In the genomic region with DNA sequence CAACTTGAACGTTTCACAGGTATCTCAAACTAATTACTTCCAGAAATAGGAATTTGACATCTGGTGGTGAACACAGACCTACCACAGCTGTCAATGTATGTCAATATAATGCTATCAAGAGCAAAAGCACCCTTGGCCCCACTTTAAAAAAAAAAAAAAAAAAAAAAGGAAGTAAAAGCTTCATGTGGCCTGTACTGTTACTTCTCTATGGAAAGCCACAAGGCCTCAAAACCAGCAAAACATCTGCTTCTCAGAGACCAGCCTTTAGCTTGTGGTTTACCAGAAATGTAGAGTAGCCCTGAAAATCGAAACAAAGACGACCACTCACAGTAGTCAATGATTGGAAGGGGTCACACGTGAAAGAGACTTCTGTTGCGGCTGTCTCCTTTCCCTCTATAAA, we compare ENCODE assay signal across 8 cellular contexts.
A peak's percentile ranks its signal among the peaks of the same experiment; 100 is the strongest.
DNase-seq lines count a peak whose midpoint lies in the region; ATAC-seq and TF ChIP-seq lines count a peak whose summit lies in the region.

No MANE protein-coding gene starts in this region.

- no peak overlapping the region for H2AFZ ChIP-seq in OCI-LY7 (ENCODE audit: low read length)

- intact Hi-C loops in OCI-LY7 (cut with micrococcal nuclease; ENCODE audit: unreplicated experiment) (loop anchor here (2.0 kb wide), 3 partner anchors 45 to 97 kb away; no protein-coding TSS in a partner anchor), A673 (cut with micrococcal nuclease; ENCODE audit: unreplicated experiment) (no loop called here)

- peak overlapping the region; percentile 24 for H3K4me3 Mint-ChIP-seq in glutamatergic neuron (ENCODE audit: unreplicated experiment)

- peak overlapping the region; percentile 82 for H3K27ac Mint-ChIP-seq in glutamatergic neuron (ENCODE audit: unreplicated experiment)

- peaks cover 68% of the 10 kb centered on the region for H3K79me2 ChIP-seq in OCI-LY7 (ENCODE audit: insufficient read depth, low read depth, low read length)

- H3K9me2 ChIP-seq in OCI-LY7 (ENCODE audit: insufficient read depth, low read length): no peaks in the 10 kb centered on the region

- H3K4me2 ChIP-seq in OCI-LY7 (ENCODE audit: low read length): peak overlapping the region; percentile 98

- DNase-seq in OCI-LY7 (ENCODE audit: low spot score): peak; percentile 97
- no peak for DNase-seq in glutamatergic neuron
- no peak for DNase-seq in effector CD8-positive, alpha-beta T cell (lab: John Stamatoyannopoulos, UW)
- no peak for DNase-seq in A673 (ENCODE audit: low spot score)
- no peak for DNase-seq in NCI-H510A (lab: John Stamatoyannopoulos, UW)
- no peak for DNase-seq in SW480 (ENCODE audit: low spot score)

- no peaks in the 10 kb centered on the region for H4K20me1 ChIP-seq in OCI-LY7 (ENCODE audit: insufficient read depth, low read length)

- ATAC-seq in GM18868 (IDR thresholded peaks at IDR 0.05; ENCODE audit: unreplicated experiment): peak; percentile 54
- peak; percentile 74 for ATAC-seq in HG02798 (IDR thresholded peaks at IDR 0.05; ENCODE audit: poor library complexity, unreplicated experiment)

- POLR2A ChIA-PET in OCI-LY7 (lab: Charles Lee) (interaction anchor here (0.6 to 3.9 kb wide), 13 partner anchors 10 to 1387 kb away, joined by 3 to 14 read pairs (median 4); no protein-coding TSS in a partner anchor), A673 (lab: Charles Lee; ENCODE audit: low non-redundant PET) (interaction anchor here (0.6 kb wide), 1 partner anchor 25 kb away, joined by 7 read pairs; no protein-coding TSS in a partner anchor)

- H3K27me3 Mint-ChIP-seq in glutamatergic neuron (ENCODE audit: unreplicated experiment): peaks cover 10% of the 10 kb centered on the region

- peak overlapping the region; percentile 60 for H3K4me3 ChIP-seq in OCI-LY7 (ENCODE audit: low read depth, low read length, poor library complexity, severe bottlenecking)
- no peak overlapping the region for H3K4me3 ChIP-seq in A673 (ENCODE audit: low read depth, low read length, poor library complexity, severe bottlenecking)

- H3K4me1 ChIP-seq in OCI-LY7 (ENCODE audit: insufficient read depth, low read length, poor library complexity, severe bottlenecking): peaks cover 83% of the 10 kb centered on the region
- H3K4me1 ChIP-seq in A673 (ENCODE audit: insufficient read depth, low read length, poor library complexity, severe bottlenecking): peaks cover 28% of the 10 kb centered on the region

- H3K9me3 Mint-ChIP-seq in glutamatergic neuron (ENCODE audit: unreplicated experiment): peaks cover 22% of the 10 kb centered on the region

- BruUV-seq in OCI-LY7 (replicated peaks; lab: Mats Ljungman, UMichigan): no TSS peak
- BruUV-seq in A673 (replicated peaks; lab: Mats Ljungman, UMichigan): no TSS peak

- H3K4me1 Mint-ChIP-seq in glutamatergic neuron (ENCODE audit: low read depth, unreplicated experiment): peaks cover 51% of the 10 kb centered on the region

- no peaks in the 10 kb centered on the region for H3K36me3 Mint-ChIP-seq in glutamatergic neuron (ENCODE audit: unreplicated experiment)

- H3K9me3 ChIP-seq in OCI-LY7 (ENCODE audit: low read length) (no peaks in the 10 kb centered on the region), A673 (ENCODE audit: low read depth, low read length, poor library complexity, severe bottlenecking) (no peaks in the 10 kb centered on the region)

- H3K27ac ChIP-seq in OCI-LY7 (ENCODE audit: low read depth, low read length, poor library complexity, severe bottlenecking) (peak overlapping the region; percentile 99), A673 (ENCODE audit: low read depth, low read length, poor library complexity, severe bottlenecking) (no peak overlapping the region)

- H3K27me3 ChIP-seq in A673 (replicated peaks; ENCODE audit: insufficient read depth, low read depth, low read length, poor library complexity): no peaks in the 10 kb centered on the region

- H3K36me3 ChIP-seq in OCI-LY7 (ENCODE audit: insufficient read depth, low read length) (peaks cover 9% of the 10 kb centered on the region), A673 (ENCODE audit: insufficient read depth, low read length, poor library complexity, severe bottlenecking) (no peaks in the 10 kb centered on the region)

- TF ChIP-seq CTCF in OCI-LY7 (conservative IDR thresholded peaks at IDR 0.05; ENCODE audit: low read length) (no peak), glutamatergic neuron (IDR thresholded peaks at IDR 0.05; ENCODE audit: partially characterized antibody, unreplicated experiment) (no peak), A673 (conservative IDR thresholded peaks at IDR 0.05; ENCODE audit: low read depth, low read length) (no peak)

- CTCF ChIA-PET in OCI-LY7 (lab: Charles Lee; ENCODE audit: unreplicated experiment) (interaction anchor here (0.9 kb wide), 1 partner anchor 47 kb away, joined by 3 read pairs; no protein-coding TSS in a partner anchor), A673 (lab: Charles Lee) (no interaction called here)
